Comparison of ENCODE assay signal across 1 cellular context in the genomic region with DNA sequence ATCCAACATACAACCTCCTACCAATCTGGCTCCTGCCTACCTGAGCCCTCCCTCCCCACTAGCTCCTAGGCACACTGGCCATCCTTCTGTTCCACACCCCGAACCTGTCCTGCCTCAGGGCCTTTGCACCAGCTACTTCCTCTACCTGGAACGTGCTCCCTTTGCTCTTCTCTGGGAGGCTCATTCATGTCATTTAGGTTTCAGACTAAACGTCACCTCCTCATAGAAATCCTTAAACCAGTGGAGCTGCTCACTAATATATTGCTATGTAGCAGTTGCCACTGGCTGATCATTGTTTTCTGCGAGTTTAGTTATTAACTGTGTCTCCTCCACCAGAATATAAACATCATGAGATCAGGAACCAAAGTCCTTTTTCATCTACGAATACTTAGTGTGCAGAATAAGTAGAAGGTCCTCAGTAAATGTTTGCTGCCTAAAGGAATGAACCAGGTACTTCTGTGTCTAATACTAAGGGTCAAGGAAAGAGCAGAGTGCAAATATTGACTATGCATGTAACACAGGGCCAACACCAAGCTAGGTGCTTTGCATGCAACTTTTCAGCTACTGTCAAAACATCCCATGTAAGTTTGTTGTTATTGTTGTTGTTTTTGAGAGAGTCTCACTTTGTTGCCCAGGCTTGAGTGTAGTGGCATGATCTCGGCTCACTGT.
TF ChIP-seq lines count a peak whose summit lies in the region.

No MANE protein-coding gene starts in this region.

TF ChIP-seq in HepG2, 621 proteins besides CTCF, POLR2A, EP300 and RAD21 (continued from another document and continues in another):
- TF ChIP-seq, protein P1, sequence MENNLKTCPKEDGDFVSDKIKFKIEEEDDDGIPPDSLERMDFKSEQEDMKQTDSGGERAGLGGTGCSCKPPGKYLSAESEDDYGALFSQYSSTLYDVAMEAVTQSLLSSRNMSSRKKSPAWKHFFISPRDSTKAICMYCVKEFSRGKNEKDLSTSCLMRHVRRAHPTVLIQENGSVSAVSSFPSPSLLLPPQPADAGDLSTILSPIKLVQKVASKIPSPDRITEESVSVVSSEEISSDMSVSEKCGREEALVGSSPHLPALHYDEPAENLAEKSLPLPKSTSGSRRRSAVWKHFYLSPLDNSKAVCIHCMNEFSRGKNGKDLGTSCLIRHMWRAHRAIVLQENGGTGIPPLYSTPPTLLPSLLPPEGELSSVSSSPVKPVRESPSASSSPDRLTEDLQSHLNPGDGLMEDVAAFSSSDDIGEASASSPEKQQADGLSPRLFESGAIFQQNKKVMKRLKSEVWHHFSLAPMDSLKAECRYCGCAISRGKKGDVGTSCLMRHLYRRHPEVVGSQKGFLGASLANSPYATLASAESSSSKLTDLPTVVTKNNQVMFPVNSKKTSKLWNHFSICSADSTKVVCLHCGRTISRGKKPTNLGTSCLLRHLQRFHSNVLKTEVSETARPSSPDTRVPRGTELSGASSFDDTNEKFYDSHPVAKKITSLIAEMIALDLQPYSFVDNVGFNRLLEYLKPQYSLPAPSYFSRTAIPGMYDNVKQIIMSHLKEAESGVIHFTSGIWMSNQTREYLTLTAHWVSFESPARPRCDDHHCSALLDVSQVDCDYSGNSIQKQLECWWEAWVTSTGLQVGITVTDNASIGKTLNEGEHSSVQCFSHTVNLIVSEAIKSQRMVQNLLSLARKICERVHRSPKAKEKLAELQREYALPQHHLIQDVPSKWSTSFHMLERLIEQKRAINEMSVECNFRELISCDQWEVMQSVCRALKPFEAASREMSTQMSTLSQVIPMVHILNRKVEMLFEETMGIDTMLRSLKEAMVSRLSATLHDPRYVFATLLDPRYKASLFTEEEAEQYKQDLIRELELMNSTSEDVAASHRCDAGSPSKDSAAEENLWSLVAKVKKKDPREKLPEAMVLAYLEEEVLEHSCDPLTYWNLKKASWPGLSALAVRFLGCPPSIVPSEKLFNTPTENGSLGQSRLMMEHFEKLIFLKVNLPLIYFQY (CRISPR knock-in tag; IDR thresholded peaks at IDR 0.05; ENCODE audit: borderline replicate concordance) = no peak
- no peak for TF ChIP-seq ATAD3A (CRISPR knock-in tag; IDR thresholded peaks at IDR 0.05)
- no peak for TF ChIP-seq KDM5A (IDR thresholded peaks at IDR 0.05; ENCODE audit: borderline replicate concordance, low read length)
- TF ChIP-seq ZNF264 (CRISPR knock-in tag; IDR thresholded peaks at IDR 0.05) = peak; percentile 71
- TF ChIP-seq, protein P2, sequence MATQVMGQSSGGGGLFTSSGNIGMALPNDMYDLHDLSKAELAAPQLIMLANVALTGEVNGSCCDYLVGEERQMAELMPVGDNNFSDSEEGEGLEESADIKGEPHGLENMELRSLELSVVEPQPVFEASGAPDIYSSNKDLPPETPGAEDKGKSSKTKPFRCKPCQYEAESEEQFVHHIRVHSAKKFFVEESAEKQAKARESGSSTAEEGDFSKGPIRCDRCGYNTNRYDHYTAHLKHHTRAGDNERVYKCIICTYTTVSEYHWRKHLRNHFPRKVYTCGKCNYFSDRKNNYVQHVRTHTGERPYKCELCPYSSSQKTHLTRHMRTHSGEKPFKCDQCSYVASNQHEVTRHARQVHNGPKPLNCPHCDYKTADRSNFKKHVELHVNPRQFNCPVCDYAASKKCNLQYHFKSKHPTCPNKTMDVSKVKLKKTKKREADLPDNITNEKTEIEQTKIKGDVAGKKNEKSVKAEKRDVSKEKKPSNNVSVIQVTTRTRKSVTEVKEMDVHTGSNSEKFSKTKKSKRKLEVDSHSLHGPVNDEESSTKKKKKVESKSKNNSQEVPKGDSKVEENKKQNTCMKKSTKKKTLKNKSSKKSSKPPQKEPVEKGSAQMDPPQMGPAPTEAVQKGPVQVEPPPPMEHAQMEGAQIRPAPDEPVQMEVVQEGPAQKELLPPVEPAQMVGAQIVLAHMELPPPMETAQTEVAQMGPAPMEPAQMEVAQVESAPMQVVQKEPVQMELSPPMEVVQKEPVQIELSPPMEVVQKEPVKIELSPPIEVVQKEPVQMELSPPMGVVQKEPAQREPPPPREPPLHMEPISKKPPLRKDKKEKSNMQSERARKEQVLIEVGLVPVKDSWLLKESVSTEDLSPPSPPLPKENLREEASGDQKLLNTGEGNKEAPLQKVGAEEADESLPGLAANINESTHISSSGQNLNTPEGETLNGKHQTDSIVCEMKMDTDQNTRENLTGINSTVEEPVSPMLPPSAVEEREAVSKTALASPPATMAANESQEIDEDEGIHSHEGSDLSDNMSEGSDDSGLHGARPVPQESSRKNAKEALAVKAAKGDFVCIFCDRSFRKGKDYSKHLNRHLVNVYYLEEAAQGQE (IDR thresholded peaks at IDR 0.05; ENCODE audit: borderline replicate concordance in 1 of 2, low read depth in 1 of 2, low read length in 2 of 2) = no peak
- peak; percentile 80; the same call in 1 of the 2 replicates for TF ChIP-seq ZBTB20 (CRISPR knock-in tag; IDR thresholded peaks at IDR 0.05; ENCODE audit: borderline replicate concordance, low read depth)
- TF ChIP-seq POLR2G (IDR thresholded peaks at IDR 0.05; ENCODE audit: low read depth, low read length) = peak; percentile 12; the same call in 1 of the 2 replicates
- TF ChIP-seq ZNF468 (CRISPR knock-in tag; IDR thresholded peaks at IDR 0.05) = no peak
- TF ChIP-seq RBAK (CRISPR knock-in tag; IDR thresholded peaks at IDR 0.05) = no peak
- peak; percentile 41; the same call in 1 of the 2 replicates for TF ChIP-seq ZFX (CRISPR knock-in tag; IDR thresholded peaks at IDR 0.05; ENCODE audit: low read depth)
- TF ChIP-seq ZNF232 (CRISPR knock-in tag; IDR thresholded peaks at IDR 0.05; ENCODE audit: borderline replicate concordance) = no peak
- TF ChIP-seq HMGA1 (CRISPR knock-in tag; conservative IDR thresholded peaks at IDR 0.05) = no peak
- TF ChIP-seq, protein P3, sequence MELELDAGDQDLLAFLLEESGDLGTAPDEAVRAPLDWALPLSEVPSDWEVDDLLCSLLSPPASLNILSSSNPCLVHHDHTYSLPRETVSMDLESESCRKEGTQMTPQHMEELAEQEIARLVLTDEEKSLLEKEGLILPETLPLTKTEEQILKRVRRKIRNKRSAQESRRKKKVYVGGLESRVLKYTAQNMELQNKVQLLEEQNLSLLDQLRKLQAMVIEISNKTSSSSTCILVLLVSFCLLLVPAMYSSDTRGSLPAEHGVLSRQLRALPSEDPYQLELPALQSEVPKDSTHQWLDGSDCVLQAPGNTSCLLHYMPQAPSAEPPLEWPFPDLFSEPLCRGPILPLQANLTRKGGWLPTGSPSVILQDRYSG (CRISPR knock-in tag; IDR thresholded peaks at IDR 0.05) = no peak
- no peak for TF ChIP-seq ZNF713 (CRISPR knock-in tag; IDR thresholded peaks at IDR 0.05)
- TF ChIP-seq PHF21A (CRISPR knock-in tag; IDR thresholded peaks at IDR 0.05) = peak; percentile 88; the same call in 1 of the 2 replicates
- TF ChIP-seq, protein P4, sequence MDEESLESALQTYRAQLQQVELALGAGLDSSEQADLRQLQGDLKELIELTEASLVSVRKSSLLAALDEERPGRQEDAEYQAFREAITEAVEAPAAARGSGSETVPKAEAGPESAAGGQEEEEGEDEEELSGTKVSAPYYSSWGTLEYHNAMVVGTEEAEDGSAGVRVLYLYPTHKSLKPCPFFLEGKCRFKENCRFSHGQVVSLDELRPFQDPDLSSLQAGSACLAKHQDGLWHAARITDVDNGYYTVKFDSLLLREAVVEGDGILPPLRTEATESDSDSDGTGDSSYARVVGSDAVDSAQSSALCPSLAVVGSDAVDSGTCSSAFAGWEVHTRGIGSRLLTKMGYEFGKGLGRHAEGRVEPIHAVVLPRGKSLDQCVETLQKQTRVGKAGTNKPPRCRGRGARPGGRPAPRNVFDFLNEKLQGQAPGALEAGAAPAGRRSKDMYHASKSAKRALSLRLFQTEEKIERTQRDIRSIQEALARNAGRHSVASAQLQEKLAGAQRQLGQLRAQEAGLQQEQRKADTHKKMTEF (CRISPR knock-in tag; IDR thresholded peaks at IDR 0.05) = peak; percentile 92
- no peak for TF ChIP-seq JDP2 (CRISPR knock-in tag; IDR thresholded peaks at IDR 0.05; ENCODE audit: borderline replicate concordance)
- no peak for TF ChIP-seq GTF2F1 (IDR thresholded peaks at IDR 0.05; ENCODE audit: low read length)
- no peak for TF ChIP-seq BORCS8-MEF2B (CRISPR knock-in tag; IDR thresholded peaks at IDR 0.05)
- TF ChIP-seq WIZ (CRISPR knock-in tag; IDR thresholded peaks at IDR 0.05) = no peak
- peak; percentile 91 for TF ChIP-seq FOXA1 (IDR thresholded peaks at IDR 0.05)
- TF ChIP-seq FOXA1 (CRISPR knock-in tag; IDR thresholded peaks at IDR 0.05) = peak; percentile 98
- TF ChIP-seq MZF1 (CRISPR knock-in tag; IDR thresholded peaks at IDR 0.05; ENCODE audit: borderline replicate concordance) = no peak
- TF ChIP-seq, protein P5, sequence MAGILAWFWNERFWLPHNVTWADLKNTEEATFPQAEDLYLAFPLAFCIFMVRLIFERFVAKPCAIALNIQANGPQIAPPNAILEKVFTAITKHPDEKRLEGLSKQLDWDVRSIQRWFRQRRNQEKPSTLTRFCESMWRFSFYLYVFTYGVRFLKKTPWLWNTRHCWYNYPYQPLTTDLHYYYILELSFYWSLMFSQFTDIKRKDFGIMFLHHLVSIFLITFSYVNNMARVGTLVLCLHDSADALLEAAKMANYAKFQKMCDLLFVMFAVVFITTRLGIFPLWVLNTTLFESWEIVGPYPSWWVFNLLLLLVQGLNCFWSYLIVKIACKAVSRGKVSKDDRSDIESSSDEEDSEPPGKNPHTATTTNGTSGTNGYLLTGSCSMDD (CRISPR knock-in tag; IDR thresholded peaks at IDR 0.05) = no peak
- TF ChIP-seq TP53 (CRISPR knock-in tag; conservative IDR thresholded peaks at IDR 0.05) = no peak
- peak; percentile 52; the same call in 1 of the 2 replicates for TF ChIP-seq ZNF335 (CRISPR knock-in tag; IDR thresholded peaks at IDR 0.05)
- no peak for TF ChIP-seq GLI4 (CRISPR knock-in tag; IDR thresholded peaks at IDR 0.05; ENCODE audit: borderline replicate concordance)
- TF ChIP-seq, protein P6, sequence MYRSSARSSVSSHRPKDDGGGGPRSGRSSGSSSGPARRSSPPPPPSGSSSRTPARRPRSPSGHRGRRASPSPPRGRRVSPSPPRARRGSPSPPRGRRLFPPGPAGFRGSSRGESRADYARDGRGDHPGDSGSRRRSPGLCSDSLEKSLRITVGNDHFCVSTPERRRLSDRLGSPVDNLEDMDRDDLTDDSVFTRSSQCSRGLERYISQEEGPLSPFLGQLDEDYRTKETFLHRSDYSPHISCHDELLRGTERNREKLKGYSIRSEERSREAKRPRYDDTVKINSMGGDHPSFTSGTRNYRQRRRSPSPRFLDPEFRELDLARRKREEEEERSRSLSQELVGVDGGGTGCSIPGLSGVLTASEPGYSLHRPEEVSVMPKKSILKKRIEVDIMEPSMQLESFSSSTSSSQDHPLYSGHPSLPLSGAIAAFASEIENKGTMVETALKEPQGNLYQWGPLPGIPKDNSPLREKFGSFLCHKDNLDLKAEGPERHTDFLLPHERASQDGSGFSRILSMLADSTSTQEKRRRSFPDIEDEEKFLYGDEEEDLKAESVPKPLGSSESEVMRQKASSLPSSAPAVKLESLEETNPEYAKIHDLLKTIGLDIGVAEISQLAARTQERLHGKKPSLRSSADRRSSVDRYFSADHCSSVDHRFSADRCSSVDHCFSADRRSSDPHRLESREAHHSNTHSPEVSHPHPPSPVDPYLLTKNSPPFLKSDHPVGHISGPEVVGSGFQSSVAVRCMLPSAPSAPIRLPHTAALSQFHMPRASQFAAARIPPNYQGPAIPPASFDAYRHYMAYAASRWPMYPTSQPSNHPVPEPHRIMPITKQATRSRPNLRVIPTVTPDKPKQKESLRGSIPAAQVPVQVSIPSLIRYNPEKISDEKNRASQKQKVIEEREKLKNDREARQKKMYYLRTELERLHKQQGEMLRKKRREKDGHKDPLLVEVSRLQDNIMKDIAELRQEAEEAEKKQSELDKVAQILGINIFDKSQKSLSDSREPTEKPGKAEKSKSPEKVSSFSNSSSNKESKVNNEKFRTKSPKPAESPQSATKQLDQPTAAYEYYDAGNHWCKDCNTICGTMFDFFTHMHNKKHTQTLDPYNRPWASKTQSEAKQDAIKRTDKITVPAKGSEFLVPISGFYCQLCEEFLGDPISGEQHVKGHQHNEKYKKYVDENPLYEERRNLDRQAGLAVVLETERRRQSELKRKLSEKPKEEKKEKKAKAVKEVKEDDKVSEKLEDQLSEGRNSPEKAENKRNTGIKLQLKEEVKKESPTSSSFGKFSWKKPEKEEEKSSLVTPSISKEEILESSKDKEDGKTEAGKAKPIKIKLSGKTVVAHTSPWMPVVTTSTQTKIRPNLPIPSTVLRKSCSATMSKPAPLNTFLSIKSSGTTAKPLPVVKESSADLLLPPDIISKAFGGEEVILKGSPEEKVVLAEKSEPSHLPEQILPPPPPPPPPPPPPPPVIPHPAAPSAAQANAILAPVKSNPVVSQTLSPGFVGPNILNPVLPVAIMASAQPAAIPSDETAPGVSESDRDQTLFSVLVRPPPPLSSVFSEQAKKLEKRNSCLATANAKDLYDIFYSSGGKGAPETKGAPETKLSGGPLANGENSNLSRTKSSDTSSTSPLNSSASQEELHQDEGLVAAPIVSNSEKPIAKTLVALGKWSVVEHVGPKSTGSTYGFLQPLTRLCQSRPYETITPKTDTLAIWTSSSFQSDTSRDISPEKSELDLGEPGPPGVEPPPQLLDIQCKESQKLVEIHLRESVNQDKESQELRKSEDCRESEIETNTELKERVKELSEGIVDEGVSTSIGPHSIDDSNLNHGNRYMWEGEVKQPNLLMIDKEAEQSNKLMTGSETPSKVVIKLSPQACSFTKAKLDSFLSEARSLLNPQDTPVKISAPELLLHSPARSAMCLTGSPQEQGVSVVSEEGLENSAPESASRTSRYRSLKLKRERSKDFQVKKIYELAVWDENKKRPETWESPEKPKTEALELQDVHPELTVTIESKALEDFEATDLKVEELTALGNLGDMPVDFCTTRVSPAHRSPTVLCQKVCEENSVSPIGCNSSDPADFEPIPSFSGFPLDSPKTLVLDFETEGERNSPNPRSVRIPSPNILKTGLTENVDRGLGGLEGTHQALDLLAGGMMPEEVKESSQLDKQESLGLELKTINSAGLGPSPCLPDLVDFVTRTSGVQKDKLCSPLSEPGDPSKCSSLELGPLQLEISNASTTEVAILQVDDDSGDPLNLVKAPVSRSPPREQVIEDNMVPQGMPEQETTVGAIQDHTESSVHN (CRISPR knock-in tag; IDR thresholded peaks at IDR 0.05) = no peak
- no peak for TF ChIP-seq RFXANK (CRISPR knock-in tag; IDR thresholded peaks at IDR 0.05)
- TF ChIP-seq, protein P7, sequence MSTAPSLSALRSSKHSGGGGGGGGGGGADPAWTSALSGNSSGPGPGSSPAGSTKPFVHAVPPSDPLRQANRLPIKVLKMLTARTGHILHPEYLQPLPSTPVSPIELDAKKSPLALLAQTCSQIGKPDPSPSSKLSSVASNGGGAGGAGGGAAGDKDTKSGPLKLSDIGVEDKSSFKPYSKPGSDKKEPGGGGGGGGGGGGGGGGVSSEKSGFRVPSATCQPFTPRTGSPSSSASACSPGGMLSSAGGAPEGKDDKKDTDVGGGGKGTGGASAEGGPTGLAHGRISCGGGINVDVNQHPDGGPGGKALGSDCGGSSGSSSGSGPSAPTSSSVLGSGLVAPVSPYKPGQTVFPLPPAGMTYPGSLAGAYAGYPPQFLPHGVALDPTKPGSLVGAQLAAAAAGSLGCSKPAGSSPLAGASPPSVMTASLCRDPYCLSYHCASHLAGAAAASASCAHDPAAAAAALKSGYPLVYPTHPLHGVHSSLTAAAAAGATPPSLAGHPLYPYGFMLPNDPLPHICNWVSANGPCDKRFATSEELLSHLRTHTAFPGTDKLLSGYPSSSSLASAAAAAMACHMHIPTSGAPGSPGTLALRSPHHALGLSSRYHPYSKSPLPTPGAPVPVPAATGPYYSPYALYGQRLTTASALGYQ (CRISPR knock-in tag; IDR thresholded peaks at IDR 0.05) = peak; percentile 95
- no peak for TF ChIP-seq RFX5 (IDR thresholded peaks at IDR 0.05; ENCODE audit: low read depth, low read length)
- 0 out of 2 replicates have a peak, but pooled peaks have one; percentile 14 for TF ChIP-seq TSC22D2 (CRISPR knock-in tag; IDR thresholded peaks at IDR 0.05; ENCODE audit: borderline replicate concordance)
- TF ChIP-seq ISX (CRISPR knock-in tag; conservative IDR thresholded peaks at IDR 0.05) = no peak
- peak; percentile 68; the same call in 1 of the 2 replicates for TF ChIP-seq BRCA1 (CRISPR knock-in tag; IDR thresholded peaks at IDR 0.05)
- peak; percentile 24; the same call in 1 of the 2 replicates for TF ChIP-seq GABPB1 (CRISPR knock-in tag; IDR thresholded peaks at IDR 0.05)
- TF ChIP-seq CAMTA2 (CRISPR knock-in tag; IDR thresholded peaks at IDR 0.05; ENCODE audit: borderline replicate concordance) = no peak
- TF ChIP-seq TRIM24 (CRISPR knock-in tag; IDR thresholded peaks at IDR 0.05) = no peak
